ENCODE assay signal across 1 cellular context in the genomic region with DNA sequence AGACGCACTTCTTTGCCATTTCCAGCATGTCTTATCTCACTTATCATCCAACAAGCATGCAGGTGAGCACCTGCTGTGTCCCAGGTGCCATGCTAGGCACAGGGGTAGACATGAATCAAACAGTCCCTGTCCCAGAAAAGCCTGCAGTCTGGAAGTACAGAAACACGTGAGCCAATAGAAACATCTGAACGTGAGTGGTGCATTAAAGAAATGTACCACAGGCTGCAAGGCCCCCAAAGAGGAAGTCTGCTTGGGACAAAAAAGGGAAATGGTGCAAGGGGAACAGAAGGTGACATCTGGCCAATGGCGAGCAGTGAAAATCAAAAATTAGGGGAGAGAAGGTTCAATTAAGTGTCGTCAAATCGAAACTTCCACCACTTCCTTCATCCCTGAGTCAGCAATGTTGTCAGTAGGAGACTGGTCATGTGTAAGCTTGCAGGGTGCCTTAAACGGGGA.
TF ChIP-seq lines count a peak whose summit lies in the region.

No MANE protein-coding gene starts in this region.

TF ChIP-seq in GM12878, 131 proteins besides CTCF, POLR2A, EP300 and RAD21 (continued from another document):
- TF ChIP-seq, protein P1, sequence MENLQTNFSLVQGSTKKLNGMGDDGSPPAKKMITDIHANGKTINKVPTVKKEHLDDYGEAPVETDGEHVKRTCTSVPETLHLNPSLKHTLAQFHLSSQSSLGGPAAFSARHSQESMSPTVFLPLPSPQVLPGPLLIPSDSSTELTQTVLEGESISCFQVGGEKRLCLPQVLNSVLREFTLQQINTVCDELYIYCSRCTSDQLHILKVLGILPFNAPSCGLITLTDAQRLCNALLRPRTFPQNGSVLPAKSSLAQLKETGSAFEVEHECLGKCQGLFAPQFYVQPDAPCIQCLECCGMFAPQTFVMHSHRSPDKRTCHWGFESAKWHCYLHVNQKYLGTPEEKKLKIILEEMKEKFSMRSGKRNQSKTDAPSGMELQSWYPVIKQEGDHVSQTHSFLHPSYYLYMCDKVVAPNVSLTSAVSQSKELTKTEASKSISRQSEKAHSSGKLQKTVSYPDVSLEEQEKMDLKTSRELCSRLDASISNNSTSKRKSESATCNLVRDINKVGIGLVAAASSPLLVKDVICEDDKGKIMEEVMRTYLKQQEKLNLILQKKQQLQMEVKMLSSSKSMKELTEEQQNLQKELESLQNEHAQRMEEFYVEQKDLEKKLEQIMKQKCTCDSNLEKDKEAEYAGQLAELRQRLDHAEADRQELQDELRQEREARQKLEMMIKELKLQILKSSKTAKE (IDR thresholded peaks at IDR 0.05; ENCODE audit: low read depth, poor library complexity, severe bottlenecking), result peak; percentile 21
- TF ChIP-seq JUNB (IDR thresholded peaks at IDR 0.05) (0 out of 2 replicates have a peak, but pooled peaks have one; percentile 15), RUNX3 (IDR thresholded peaks at IDR 0.05; ENCODE audit: low read length) (peak; percentile 42), RCOR1 (conservative IDR thresholded peaks at IDR 0.05; ENCODE audit: low read depth, low read length) (0 out of 2 replicates have a peak, but pooled peaks have one; percentile 20)
